Comparison of ENCODE assay signal across 2 cellular contexts in the genomic region with DNA sequence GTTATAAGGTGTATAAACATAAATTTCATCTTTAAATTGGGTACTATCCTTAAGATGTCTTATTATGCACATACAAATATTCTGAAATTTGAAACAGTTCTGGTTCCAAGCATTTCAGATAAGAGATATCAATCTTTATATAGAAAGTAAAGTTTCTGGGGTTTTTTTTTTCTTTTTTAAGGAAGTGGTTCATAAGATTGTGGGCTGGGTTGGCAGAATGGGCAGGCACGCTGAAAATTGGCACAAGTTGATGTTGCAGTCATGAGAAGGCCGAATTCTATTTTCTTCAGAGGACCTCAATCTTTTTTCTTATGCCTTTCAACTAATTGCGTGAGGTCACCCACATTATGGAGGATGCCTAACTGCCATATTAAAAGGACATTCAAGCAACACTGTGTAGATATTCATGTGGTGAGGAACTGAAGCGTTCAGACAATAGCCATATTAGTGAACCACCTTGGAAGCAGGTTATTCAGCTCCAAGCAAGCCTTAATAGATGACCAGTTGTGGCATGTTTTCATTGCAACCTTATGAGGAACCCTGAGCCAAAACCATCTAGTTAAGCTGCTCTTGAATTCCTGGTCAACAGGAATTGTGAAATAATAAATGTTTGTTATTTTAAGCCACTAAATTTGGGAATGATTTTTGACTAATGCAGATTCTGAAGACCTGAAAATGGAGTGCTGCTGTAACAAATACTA.
TF ChIP-seq lines count a peak whose summit lies in the region.

No MANE protein-coding gene starts in this region.

TF ChIP-seq in GM23338, 12 proteins besides CTCF, POLR2A, EP300 and RAD21 (continued from another document and continues in another):
- TF ChIP-seq, protein P1, sequence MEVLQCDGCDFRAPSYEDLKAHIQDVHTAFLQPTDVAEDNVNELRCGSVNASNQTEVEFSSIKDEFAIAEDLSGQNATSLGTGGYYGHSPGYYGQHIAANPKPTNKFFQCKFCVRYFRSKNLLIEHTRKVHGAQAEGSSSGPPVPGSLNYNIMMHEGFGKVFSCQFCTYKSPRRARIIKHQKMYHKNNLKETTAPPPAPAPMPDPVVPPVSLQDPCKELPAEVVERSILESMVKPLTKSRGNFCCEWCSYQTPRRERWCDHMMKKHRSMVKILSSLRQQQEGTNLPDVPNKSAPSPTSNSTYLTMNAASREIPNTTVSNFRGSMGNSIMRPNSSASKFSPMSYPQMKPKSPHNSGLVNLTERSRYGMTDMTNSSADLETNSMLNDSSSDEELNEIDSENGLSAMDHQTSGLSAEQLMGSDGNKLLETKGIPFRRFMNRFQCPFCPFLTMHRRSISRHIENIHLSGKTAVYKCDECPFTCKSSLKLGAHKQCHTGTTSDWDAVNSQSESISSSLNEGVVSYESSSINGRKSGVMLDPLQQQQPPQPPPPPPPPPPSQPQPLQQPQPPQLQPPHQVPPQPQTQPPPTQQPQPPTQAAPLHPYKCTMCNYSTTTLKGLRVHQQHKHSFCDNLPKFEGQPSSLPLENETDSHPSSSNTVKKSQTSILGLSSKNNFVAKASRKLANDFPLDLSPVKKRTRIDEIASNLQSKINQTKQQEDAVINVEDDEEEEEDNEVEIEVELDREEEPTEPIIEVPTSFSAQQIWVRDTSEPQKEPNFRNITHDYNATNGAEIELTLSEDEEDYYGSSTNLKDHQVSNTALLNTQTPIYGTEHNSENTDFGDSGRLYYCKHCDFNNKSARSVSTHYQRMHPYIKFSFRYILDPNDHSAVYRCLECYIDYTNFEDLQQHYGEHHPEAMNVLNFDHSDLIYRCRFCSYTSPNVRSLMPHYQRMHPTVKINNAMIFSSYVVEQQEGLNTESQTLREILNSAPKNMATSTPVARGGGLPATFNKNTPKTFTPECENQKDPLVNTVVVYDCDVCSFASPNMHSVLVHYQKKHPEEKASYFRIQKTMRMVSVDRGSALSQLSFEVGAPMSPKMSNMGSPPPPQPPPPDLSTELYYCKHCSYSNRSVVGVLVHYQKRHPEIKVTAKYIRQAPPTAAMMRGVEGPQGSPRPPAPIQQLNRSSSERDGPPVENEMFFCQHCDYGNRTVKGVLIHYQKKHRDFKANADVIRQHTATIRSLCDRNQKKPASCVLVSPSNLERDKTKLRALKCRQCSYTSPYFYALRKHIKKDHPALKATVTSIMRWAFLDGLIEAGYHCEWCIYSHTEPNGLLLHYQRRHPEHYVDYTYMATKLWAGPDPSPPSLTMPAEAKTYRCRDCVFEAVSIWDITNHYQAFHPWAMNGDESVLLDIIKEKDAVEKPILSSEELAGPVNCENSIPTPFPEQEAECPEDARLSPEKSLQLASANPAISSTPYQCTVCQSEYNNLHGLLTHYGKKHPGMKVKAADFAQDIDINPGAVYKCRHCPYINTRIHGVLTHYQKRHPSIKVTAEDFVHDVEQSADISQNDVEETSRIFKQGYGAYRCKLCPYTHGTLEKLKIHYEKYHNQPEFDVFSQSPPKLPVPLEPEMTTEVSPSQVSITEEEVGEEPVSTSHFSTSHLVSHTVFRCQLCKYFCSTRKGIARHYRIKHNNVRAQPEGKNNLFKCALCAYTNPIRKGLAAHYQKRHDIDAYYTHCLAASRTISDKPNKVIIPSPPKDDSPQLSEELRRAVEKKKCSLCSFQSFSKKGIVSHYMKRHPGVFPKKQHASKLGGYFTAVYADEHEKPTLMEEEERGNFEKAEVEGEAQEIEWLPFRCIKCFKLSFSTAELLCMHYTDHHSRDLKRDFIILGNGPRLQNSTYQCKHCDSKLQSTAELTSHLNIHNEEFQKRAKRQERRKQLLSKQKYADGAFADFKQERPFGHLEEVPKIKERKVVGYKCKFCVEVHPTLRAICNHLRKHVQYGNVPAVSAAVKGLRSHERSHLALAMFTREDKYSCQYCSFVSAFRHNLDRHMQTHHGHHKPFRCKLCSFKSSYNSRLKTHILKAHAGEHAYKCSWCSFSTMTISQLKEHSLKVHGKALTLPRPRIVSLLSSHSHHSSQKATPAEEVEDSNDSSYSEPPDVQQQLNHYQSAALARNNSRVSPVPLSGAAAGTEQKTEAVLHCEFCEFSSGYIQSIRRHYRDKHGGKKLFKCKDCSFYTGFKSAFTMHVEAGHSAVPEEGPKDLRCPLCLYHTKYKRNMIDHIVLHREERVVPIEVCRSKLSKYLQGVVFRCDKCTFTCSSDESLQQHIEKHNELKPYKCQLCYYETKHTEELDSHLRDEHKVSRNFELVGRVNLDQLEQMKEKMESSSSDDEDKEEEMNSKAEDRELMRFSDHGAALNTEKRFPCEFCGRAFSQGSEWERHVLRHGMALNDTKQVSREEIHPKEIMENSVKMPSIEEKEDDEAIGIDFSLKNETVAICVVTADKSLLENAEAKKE (CRISPR knock-in tag; IDR thresholded peaks at IDR 0.05), result no peak
- no peak for TF ChIP-seq JUNB (IDR thresholded peaks at IDR 0.05; ENCODE audit: unreplicated experiment)
- no peak for TF ChIP-seq EZH2 (IDR thresholded peaks at IDR 0.05; ENCODE audit: low read depth, unreplicated experiment)
- TF ChIP-seq ZNF331 (CRISPR knock-in tag; IDR thresholded peaks at IDR 0.05; ENCODE audit: low read depth), result no peak
- TF ChIP-seq, protein P2, sequence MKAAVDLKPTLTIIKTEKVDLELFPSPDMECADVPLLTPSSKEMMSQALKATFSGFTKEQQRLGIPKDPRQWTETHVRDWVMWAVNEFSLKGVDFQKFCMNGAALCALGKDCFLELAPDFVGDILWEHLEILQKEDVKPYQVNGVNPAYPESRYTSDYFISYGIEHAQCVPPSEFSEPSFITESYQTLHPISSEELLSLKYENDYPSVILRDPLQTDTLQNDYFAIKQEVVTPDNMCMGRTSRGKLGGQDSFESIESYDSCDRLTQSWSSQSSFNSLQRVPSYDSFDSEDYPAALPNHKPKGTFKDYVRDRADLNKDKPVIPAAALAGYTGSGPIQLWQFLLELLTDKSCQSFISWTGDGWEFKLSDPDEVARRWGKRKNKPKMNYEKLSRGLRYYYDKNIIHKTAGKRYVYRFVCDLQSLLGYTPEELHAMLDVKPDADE (IDR thresholded peaks at IDR 0.05), result no peak
- no peak for TF ChIP-seq POLR2AphosphoS5 (IDR thresholded peaks at IDR 0.05; ENCODE audit: low read depth)
- TF ChIP-seq, protein P3, sequence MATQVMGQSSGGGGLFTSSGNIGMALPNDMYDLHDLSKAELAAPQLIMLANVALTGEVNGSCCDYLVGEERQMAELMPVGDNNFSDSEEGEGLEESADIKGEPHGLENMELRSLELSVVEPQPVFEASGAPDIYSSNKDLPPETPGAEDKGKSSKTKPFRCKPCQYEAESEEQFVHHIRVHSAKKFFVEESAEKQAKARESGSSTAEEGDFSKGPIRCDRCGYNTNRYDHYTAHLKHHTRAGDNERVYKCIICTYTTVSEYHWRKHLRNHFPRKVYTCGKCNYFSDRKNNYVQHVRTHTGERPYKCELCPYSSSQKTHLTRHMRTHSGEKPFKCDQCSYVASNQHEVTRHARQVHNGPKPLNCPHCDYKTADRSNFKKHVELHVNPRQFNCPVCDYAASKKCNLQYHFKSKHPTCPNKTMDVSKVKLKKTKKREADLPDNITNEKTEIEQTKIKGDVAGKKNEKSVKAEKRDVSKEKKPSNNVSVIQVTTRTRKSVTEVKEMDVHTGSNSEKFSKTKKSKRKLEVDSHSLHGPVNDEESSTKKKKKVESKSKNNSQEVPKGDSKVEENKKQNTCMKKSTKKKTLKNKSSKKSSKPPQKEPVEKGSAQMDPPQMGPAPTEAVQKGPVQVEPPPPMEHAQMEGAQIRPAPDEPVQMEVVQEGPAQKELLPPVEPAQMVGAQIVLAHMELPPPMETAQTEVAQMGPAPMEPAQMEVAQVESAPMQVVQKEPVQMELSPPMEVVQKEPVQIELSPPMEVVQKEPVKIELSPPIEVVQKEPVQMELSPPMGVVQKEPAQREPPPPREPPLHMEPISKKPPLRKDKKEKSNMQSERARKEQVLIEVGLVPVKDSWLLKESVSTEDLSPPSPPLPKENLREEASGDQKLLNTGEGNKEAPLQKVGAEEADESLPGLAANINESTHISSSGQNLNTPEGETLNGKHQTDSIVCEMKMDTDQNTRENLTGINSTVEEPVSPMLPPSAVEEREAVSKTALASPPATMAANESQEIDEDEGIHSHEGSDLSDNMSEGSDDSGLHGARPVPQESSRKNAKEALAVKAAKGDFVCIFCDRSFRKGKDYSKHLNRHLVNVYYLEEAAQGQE (IDR thresholded peaks at IDR 0.05; ENCODE audit: unreplicated experiment), result no peak
- no peak for TF ChIP-seq ZNF114 (CRISPR knock-in tag; IDR thresholded peaks at IDR 0.05)

TF ChIP-seq in SK-N-SH treated with all-trans-retinoic acid at 6 μM for 48 hours, 23 proteins besides CTCF, POLR2A, EP300 and RAD21 (continued from another document):
- TF ChIP-seq, protein P4, sequence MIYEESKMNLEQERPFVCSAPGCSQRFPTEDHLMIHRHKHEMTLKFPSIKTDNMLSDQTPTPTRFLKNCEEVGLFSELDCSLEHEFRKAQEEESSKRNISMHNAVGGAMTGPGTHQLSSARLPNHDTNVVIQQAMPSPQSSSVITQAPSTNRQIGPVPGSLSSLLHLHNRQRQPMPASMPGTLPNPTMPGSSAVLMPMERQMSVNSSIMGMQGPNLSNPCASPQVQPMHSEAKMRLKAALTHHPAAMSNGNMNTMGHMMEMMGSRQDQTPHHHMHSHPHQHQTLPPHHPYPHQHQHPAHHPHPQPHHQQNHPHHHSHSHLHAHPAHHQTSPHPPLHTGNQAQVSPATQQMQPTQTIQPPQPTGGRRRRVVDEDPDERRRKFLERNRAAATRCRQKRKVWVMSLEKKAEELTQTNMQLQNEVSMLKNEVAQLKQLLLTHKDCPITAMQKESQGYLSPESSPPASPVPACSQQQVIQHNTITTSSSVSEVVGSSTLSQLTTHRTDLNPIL (CRISPR knock-in tag; IDR thresholded peaks at IDR 0.05; ENCODE audit: low read depth), result no peak
- no peak for TF ChIP-seq PPARA (CRISPR knock-in tag; IDR thresholded peaks at IDR 0.05; ENCODE audit: borderline replicate concordance)
- TF ChIP-seq ZNF70 (CRISPR knock-in tag; IDR thresholded peaks at IDR 0.05), result no peak
- no peak for TF ChIP-seq ZNF565 (CRISPR knock-in tag; conservative IDR thresholded peaks at IDR 0.05; ENCODE audit: low read depth)
